Comparison of ENCODE assay signal across 1 cellular context in the genomic region with DNA sequence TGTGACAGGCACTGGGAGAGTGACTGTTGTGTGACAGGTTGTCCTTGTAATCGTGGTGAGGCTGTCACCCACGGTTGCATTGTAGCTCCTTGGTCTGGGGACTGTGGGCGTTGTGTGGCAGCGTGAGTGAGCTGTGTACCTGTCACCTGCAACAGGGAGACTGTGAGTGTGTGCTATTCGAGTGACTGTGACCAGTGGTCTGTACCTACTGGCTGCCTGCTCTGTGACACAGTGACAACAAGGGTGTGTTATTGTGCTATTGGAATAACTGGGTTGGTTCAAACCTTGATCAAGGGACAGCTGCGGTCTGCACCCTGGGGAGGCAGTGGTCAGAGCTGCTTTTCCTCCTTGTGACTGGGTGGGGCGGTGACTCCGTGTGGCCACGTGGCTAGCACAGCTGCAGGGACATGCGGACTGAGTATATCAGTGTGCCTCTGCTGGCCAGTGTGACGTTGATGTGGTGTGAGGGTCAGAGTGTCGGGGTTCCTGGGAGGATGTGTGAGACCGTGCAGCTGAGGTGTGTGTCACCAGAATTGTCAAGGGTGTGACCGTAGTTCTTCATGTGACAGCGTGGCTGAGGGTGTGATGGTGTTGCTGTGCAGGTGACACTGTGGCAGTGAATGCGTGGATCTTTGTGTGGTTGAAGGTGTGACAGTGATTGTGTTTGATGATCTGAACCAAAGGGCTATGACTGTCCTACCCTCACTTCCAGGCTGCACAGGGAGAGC.
TF ChIP-seq lines count a peak whose summit lies in the region.

No MANE protein-coding gene starts in this region.

TF ChIP-seq in HepG2, 621 proteins besides CTCF, POLR2A, EP300 and RAD21 (continued from another document and continues in another):
- TF ChIP-seq, protein P1, sequence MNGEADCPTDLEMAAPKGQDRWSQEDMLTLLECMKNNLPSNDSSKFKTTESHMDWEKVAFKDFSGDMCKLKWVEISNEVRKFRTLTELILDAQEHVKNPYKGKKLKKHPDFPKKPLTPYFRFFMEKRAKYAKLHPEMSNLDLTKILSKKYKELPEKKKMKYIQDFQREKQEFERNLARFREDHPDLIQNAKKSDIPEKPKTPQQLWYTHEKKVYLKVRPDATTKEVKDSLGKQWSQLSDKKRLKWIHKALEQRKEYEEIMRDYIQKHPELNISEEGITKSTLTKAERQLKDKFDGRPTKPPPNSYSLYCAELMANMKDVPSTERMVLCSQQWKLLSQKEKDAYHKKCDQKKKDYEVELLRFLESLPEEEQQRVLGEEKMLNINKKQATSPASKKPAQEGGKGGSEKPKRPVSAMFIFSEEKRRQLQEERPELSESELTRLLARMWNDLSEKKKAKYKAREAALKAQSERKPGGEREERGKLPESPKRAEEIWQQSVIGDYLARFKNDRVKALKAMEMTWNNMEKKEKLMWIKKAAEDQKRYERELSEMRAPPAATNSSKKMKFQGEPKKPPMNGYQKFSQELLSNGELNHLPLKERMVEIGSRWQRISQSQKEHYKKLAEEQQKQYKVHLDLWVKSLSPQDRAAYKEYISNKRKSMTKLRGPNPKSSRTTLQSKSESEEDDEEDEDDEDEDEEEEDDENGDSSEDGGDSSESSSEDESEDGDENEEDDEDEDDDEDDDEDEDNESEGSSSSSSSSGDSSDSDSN (CRISPR knock-in tag; IDR thresholded peaks at IDR 0.05): no peak
- TF ChIP-seq ZFP1 (CRISPR knock-in tag; IDR thresholded peaks at IDR 0.05): no peak
- no peak for TF ChIP-seq SOX13 (IDR thresholded peaks at IDR 0.05)
- TF ChIP-seq SOX13 (CRISPR knock-in tag; conservative IDR thresholded peaks at IDR 0.05 in 1 of 2, IDR thresholded peaks at IDR 0.05 in 1 of 2): no peak
- TF ChIP-seq ZNF737 (CRISPR knock-in tag; IDR thresholded peaks at IDR 0.05; ENCODE audit: borderline replicate concordance): no peak
- TF ChIP-seq ATF7-NPFF (CRISPR knock-in tag; IDR thresholded peaks at IDR 0.05; ENCODE audit: low read depth): peak; percentile 26; the same call in 1 of the 2 replicates
- TF ChIP-seq ZNF235 (CRISPR knock-in tag; IDR thresholded peaks at IDR 0.05; ENCODE audit: borderline replicate concordance): no peak
- TF ChIP-seq, protein P2, sequence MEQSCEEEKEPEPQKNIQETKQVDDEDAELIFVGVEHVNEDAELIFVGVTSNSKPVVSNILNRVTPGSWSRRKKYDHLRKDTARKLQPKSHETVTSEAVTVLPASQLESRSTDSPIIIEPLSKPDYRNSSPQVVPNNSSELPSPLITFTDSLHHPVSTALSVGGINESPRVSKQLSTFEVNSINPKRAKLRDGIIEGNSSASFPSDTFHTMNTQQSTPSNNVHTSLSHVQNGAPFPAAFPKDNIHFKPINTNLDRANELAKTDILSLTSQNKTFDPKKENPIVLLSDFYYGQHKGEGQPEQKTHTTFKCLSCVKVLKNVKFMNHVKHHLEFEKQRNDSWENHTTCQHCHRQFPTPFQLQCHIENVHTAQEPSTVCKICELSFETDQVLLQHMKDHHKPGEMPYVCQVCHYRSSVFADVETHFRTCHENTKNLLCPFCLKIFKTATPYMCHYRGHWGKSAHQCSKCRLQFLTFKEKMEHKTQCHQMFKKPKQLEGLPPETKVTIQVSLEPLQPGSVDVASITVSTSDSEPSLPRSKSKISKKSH (CRISPR knock-in tag; IDR thresholded peaks at IDR 0.05; ENCODE audit: borderline replicate concordance): no peak
- TF ChIP-seq, protein P3, sequence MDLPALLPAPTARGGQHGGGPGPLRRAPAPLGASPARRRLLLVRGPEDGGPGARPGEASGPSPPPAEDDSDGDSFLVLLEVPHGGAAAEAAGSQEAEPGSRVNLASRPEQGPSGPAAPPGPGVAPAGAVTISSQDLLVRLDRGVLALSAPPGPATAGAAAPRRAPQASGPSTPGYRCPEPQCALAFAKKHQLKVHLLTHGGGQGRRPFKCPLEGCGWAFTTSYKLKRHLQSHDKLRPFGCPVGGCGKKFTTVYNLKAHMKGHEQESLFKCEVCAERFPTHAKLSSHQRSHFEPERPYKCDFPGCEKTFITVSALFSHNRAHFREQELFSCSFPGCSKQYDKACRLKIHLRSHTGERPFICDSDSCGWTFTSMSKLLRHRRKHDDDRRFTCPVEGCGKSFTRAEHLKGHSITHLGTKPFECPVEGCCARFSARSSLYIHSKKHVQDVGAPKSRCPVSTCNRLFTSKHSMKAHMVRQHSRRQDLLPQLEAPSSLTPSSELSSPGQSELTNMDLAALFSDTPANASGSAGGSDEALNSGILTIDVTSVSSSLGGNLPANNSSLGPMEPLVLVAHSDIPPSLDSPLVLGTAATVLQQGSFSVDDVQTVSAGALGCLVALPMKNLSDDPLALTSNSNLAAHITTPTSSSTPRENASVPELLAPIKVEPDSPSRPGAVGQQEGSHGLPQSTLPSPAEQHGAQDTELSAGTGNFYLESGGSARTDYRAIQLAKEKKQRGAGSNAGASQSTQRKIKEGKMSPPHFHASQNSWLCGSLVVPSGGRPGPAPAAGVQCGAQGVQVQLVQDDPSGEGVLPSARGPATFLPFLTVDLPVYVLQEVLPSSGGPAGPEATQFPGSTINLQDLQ (CRISPR knock-in tag; IDR thresholded peaks at IDR 0.05): no peak
- TF ChIP-seq ZSCAN21 (CRISPR knock-in tag; IDR thresholded peaks at IDR 0.05; ENCODE audit: borderline replicate concordance): no peak; the same call in 1 of the 2 replicates
- TF ChIP-seq, protein P4, sequence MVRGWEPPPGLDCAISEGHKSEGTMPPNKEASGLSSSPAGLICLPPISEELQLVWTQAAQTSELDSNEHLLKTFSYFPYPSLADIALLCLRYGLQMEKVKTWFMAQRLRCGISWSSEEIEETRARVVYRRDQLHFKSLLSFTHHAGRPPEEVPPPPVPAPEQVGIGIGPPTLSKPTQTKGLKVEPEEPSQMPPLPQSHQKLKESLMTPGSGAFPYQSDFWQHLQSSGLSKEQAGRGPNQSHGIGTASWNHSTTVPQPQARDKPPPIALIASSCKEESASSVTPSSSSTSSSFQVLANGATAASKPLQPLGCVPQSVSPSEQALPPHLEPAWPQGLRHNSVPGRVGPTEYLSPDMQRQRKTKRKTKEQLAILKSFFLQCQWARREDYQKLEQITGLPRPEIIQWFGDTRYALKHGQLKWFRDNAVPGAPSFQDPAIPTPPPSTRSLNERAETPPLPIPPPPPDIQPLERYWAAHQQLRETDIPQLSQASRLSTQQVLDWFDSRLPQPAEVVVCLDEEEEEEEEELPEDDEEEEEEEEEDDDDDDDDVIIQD (CRISPR knock-in tag; IDR thresholded peaks at IDR 0.05; ENCODE audit: low read depth): no peak
- TF ChIP-seq, protein P5, sequence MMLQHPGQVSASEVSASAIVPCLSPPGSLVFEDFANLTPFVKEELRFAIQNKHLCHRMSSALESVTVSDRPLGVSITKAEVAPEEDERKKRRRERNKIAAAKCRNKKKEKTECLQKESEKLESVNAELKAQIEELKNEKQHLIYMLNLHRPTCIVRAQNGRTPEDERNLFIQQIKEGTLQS (CRISPR knock-in tag; IDR thresholded peaks at IDR 0.05): no peak
- TF ChIP-seq REXO4 (CRISPR knock-in tag; IDR thresholded peaks at IDR 0.05; ENCODE audit: borderline replicate concordance): no peak
- no peak for TF ChIP-seq CREM (IDR thresholded peaks at IDR 0.05)
- TF ChIP-seq CREM (CRISPR knock-in tag; IDR thresholded peaks at IDR 0.05): no peak
- peak; percentile 49; the same call in 1 of the 2 replicates for TF ChIP-seq RXRB (CRISPR knock-in tag; IDR thresholded peaks at IDR 0.05; ENCODE audit: borderline replicate concordance)
- TF ChIP-seq, protein P6, sequence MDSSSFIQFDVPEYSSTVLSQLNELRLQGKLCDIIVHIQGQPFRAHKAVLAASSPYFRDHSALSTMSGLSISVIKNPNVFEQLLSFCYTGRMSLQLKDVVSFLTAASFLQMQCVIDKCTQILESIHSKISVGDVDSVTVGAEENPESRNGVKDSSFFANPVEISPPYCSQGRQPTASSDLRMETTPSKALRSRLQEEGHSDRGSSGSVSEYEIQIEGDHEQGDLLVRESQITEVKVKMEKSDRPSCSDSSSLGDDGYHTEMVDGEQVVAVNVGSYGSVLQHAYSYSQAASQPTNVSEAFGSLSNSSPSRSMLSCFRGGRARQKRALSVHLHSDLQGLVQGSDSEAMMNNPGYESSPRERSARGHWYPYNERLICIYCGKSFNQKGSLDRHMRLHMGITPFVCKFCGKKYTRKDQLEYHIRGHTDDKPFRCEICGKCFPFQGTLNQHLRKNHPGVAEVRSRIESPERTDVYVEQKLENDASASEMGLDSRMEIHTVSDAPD (CRISPR knock-in tag; IDR thresholded peaks at IDR 0.05): no peak
- TF ChIP-seq ZNF282 (IDR thresholded peaks at IDR 0.05; ENCODE audit: partially characterized antibody): no peak
- TF ChIP-seq, protein P7, sequence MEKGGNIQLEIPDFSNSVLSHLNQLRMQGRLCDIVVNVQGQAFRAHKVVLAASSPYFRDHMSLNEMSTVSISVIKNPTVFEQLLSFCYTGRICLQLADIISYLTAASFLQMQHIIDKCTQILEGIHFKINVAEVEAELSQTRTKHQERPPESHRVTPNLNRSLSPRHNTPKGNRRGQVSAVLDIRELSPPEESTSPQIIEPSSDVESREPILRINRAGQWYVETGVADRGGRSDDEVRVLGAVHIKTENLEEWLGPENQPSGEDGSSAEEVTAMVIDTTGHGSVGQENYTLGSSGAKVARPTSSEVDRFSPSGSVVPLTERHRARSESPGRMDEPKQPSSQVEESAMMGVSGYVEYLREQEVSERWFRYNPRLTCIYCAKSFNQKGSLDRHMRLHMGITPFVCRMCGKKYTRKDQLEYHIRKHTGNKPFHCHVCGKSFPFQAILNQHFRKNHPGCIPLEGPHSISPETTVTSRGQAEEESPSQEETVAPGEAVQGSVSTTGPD (CRISPR knock-in tag; IDR thresholded peaks at IDR 0.05): no peak
- no peak for TF ChIP-seq NBN (conservative IDR thresholded peaks at IDR 0.05)
- TF ChIP-seq, protein P8, sequence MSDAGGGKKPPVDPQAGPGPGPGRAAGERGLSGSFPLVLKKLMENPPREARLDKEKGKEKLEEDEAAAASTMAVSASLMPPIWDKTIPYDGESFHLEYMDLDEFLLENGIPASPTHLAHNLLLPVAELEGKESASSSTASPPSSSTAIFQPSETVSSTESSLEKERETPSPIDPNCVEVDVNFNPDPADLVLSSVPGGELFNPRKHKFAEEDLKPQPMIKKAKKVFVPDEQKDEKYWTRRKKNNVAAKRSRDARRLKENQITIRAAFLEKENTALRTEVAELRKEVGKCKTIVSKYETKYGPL (CRISPR knock-in tag; IDR thresholded peaks at IDR 0.05): no peak
- no peak for TF ChIP-seq SMAD9 (CRISPR knock-in tag; IDR thresholded peaks at IDR 0.05)
- TF ChIP-seq IKZF1 (IDR thresholded peaks at IDR 0.05): no peak
- TF ChIP-seq TSC22D2 (CRISPR knock-in tag; IDR thresholded peaks at IDR 0.05; ENCODE audit: borderline replicate concordance): no peak
- no peak for TF ChIP-seq ELF4 (CRISPR knock-in tag; IDR thresholded peaks at IDR 0.05; ENCODE audit: borderline replicate concordance)
- TF ChIP-seq ZNF331 (CRISPR knock-in tag; IDR thresholded peaks at IDR 0.05): no peak
- TF ChIP-seq ZNF17 (CRISPR knock-in tag; IDR thresholded peaks at IDR 0.05): no peak
- TF ChIP-seq TCF12 (IDR thresholded peaks at IDR 0.05): no peak
- no peak for TF ChIP-seq TCF12 (CRISPR knock-in tag; IDR thresholded peaks at IDR 0.05)
- TF ChIP-seq ELF1 (CRISPR knock-in tag; IDR thresholded peaks at IDR 0.05): no peak
- no peak for TF ChIP-seq GFI1 (CRISPR knock-in tag; IDR thresholded peaks at IDR 0.05; ENCODE audit: borderline replicate concordance)
- TF ChIP-seq, protein P9, sequence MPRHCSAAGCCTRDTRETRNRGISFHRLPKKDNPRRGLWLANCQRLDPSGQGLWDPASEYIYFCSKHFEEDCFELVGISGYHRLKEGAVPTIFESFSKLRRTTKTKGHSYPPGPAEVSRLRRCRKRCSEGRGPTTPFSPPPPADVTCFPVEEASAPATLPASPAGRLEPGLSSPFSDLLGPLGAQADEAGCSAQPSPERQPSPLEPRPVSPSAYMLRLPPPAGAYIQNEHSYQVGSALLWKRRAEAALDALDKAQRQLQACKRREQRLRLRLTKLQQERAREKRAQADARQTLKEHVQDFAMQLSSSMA (CRISPR knock-in tag; IDR thresholded peaks at IDR 0.05): no peak
- no peak for TF ChIP-seq CBX5 (CRISPR knock-in tag; IDR thresholded peaks at IDR 0.05; ENCODE audit: borderline replicate concordance)
- TF ChIP-seq TBX2 (CRISPR knock-in tag; IDR thresholded peaks at IDR 0.05; ENCODE audit: borderline replicate concordance): peak; percentile 29; the same call in 1 of the 2 replicates
- peak; percentile 10; the same call in 1 of the 2 replicates for TF ChIP-seq ZSCAN22 (CRISPR knock-in tag; IDR thresholded peaks at IDR 0.05)
- TF ChIP-seq ZSCAN31 (CRISPR knock-in tag; IDR thresholded peaks at IDR 0.05; ENCODE audit: low read depth): peak; percentile 10; the same call in 1 of the 2 replicates
- no peak for TF ChIP-seq RELA (CRISPR knock-in tag; IDR thresholded peaks at IDR 0.05)
- no peak for TF ChIP-seq GATAD2A (CRISPR knock-in tag; IDR thresholded peaks at IDR 0.05)
- TF ChIP-seq FOSL1 (CRISPR knock-in tag; IDR thresholded peaks at IDR 0.05; ENCODE audit: borderline replicate concordance): no peak
- TF ChIP-seq KDM3A (CRISPR knock-in tag; IDR thresholded peaks at IDR 0.05; ENCODE audit: low read depth): no peak
- TF ChIP-seq ZNF350 (CRISPR knock-in tag; IDR thresholded peaks at IDR 0.05; ENCODE audit: borderline replicate concordance, low read depth): no peak; the same call in 1 of the 2 replicates
- TF ChIP-seq MED8 (CRISPR knock-in tag; IDR thresholded peaks at IDR 0.05; ENCODE audit: insufficient replicate concordance): no peak
- 0 out of 2 replicates have a peak, but pooled peaks have one; percentile 33 for TF ChIP-seq ZNF451 (CRISPR knock-in tag; IDR thresholded peaks at IDR 0.05)
- TF ChIP-seq NFKB2 (CRISPR knock-in tag; IDR thresholded peaks at IDR 0.05; ENCODE audit: borderline replicate concordance): no peak
- no peak for TF ChIP-seq KLF11 (CRISPR knock-in tag; IDR thresholded peaks at IDR 0.05)
- TF ChIP-seq CCDC6 (CRISPR knock-in tag; IDR thresholded peaks at IDR 0.05): no peak
- TF ChIP-seq TP53 (CRISPR knock-in tag; conservative IDR thresholded peaks at IDR 0.05): no peak
- TF ChIP-seq KLF6 (CRISPR knock-in tag; IDR thresholded peaks at IDR 0.05): no peak
- TF ChIP-seq PHF8 (CRISPR knock-in tag; IDR thresholded peaks at IDR 0.05): no peak; the same call in 1 of the 2 replicates
- 0 out of 2 replicates have a peak, but pooled peaks have one; percentile 22 for TF ChIP-seq SALL2 (CRISPR knock-in tag; IDR thresholded peaks at IDR 0.05)
- no peak for TF ChIP-seq BORCS8-MEF2B (CRISPR knock-in tag; IDR thresholded peaks at IDR 0.05)
- no peak for TF ChIP-seq HNRNPUL1 (IDR thresholded peaks at IDR 0.05; ENCODE audit: low read depth, low read length)
- TF ChIP-seq, protein P10, sequence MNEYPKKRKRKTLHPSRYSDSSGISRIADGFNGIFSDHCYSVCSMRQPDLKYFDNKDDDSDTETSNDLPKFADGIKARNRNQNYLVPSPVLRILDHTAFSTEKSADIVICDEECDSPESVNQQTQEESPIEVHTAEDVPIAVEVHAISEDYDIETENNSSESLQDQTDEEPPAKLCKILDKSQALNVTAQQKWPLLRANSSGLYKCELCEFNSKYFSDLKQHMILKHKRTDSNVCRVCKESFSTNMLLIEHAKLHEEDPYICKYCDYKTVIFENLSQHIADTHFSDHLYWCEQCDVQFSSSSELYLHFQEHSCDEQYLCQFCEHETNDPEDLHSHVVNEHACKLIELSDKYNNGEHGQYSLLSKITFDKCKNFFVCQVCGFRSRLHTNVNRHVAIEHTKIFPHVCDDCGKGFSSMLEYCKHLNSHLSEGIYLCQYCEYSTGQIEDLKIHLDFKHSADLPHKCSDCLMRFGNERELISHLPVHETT (CRISPR knock-in tag; conservative IDR thresholded peaks at IDR 0.05): no peak
- TF ChIP-seq ZFP41 (CRISPR knock-in tag; IDR thresholded peaks at IDR 0.05; ENCODE audit: borderline replicate concordance): 0 out of 2 replicates have a peak, but pooled peaks have one; percentile 45
- TF ChIP-seq SMAD1 (CRISPR knock-in tag; IDR thresholded peaks at IDR 0.05; ENCODE audit: borderline replicate concordance, low read depth): no peak
- TF ChIP-seq AGO1 (IDR thresholded peaks at IDR 0.05; ENCODE audit: low read depth, low read length, poor library complexity, severe bottlenecking): no peak
